2 cellular contexts compared by ENCODE assay signal in the genomic region with DNA sequence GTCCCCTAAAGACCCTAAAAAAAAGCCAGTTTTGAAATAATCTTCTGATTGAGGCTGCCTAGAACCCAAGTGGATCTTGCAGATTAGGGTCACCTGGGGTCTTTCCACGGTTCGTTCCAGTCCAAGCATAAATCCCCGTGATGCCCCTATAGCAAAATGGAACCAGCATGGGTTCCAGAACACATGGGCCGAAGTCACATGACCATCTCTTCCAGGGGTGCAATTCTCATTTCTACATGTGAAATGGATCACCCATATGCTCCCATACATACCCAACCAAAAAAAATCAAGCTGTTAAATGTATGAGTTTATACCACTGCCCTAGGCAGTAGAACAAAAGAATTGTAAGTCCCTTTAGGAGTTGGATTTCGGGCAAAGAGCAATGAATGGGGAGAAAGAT.
TF ChIP-seq lines count a peak whose summit lies in the region.

No MANE protein-coding gene starts in this region.

TF ChIP-seq in GM23338, 12 proteins besides CTCF, POLR2A, EP300 and RAD21:
- TF ChIP-seq ZNF462 (CRISPR knock-in tag; IDR thresholded peaks at IDR 0.05) (no peak), EZH2phosphoT487 (IDR thresholded peaks at IDR 0.05; ENCODE audit: unreplicated experiment) (no peak), POLR2AphosphoS5 (IDR thresholded peaks at IDR 0.05; ENCODE audit: low read depth) (no peak), CREB1 (CRISPR knock-in tag; IDR thresholded peaks at IDR 0.05; ENCODE audit: low read depth) (no peak), EZH2 (IDR thresholded peaks at IDR 0.05; ENCODE audit: low read depth, unreplicated experiment) (no peak)
- TF ChIP-seq, protein P1, sequence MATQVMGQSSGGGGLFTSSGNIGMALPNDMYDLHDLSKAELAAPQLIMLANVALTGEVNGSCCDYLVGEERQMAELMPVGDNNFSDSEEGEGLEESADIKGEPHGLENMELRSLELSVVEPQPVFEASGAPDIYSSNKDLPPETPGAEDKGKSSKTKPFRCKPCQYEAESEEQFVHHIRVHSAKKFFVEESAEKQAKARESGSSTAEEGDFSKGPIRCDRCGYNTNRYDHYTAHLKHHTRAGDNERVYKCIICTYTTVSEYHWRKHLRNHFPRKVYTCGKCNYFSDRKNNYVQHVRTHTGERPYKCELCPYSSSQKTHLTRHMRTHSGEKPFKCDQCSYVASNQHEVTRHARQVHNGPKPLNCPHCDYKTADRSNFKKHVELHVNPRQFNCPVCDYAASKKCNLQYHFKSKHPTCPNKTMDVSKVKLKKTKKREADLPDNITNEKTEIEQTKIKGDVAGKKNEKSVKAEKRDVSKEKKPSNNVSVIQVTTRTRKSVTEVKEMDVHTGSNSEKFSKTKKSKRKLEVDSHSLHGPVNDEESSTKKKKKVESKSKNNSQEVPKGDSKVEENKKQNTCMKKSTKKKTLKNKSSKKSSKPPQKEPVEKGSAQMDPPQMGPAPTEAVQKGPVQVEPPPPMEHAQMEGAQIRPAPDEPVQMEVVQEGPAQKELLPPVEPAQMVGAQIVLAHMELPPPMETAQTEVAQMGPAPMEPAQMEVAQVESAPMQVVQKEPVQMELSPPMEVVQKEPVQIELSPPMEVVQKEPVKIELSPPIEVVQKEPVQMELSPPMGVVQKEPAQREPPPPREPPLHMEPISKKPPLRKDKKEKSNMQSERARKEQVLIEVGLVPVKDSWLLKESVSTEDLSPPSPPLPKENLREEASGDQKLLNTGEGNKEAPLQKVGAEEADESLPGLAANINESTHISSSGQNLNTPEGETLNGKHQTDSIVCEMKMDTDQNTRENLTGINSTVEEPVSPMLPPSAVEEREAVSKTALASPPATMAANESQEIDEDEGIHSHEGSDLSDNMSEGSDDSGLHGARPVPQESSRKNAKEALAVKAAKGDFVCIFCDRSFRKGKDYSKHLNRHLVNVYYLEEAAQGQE (IDR thresholded peaks at IDR 0.05; ENCODE audit: unreplicated experiment), result no peak

TF ChIP-seq in WTC11, 78 proteins besides CTCF, POLR2A, EP300 and RAD21 (continued from another document):
- TF ChIP-seq, protein P2, sequence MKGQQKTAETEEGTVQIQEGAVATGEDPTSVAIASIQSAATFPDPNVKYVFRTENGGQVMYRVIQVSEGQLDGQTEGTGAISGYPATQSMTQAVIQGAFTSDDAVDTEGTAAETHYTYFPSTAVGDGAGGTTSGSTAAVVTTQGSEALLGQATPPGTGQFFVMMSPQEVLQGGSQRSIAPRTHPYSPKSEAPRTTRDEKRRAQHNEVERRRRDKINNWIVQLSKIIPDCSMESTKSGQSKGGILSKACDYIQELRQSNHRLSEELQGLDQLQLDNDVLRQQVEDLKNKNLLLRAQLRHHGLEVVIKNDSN (CRISPR knock-in tag; IDR thresholded peaks at IDR 0.05), result peak; percentile 47; the same call in 1 of the 2 replicates
- TF ChIP-seq, protein P3, sequence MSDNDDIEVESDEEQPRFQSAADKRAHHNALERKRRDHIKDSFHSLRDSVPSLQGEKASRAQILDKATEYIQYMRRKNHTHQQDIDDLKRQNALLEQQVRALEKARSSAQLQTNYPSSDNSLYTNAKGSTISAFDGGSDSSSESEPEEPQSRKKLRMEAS (CRISPR knock-in tag; IDR thresholded peaks at IDR 0.05), result no peak
- no peak for TF ChIP-seq EMX1 (CRISPR knock-in tag; IDR thresholded peaks at IDR 0.05)
- TF ChIP-seq CDX4 (CRISPR knock-in tag; IDR thresholded peaks at IDR 0.05; ENCODE audit: borderline replicate concordance), result no peak
